25 cellular contexts compared by ENCODE assay signal in the genomic region with DNA sequence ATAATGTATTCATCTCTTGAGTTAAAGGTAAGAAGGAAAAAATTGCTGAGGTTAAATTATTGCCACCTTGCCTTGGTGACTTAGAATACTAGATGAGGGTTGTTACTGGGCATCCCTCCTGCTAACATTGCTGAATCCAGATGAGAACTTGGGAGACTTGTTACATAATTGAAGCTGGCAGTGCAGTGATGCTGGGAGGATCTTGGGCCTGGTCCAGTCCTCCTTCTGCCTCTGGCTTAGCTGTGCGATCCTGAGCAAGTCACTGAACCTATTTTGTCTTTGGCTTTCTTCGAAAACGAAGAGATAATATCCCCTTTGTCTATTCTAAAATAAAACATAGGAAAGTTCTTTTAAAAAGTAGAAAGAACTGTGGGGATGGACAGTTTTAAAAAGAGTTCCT.
A peak's percentile ranks its signal among the peaks of the same experiment; 100 is the strongest.
DNase-seq lines count a peak whose midpoint lies in the region; ATAC-seq and TF ChIP-seq lines count a peak whose summit lies in the region.
"Had no signal": no experiment of that assay in that cellular context is flagged by ENCODE, and none has a peak within 500 bp of the region (broad histone marks: within the 10 kb centered on the region; RNA-seq: fewer than 3 reads in every experiment).

No MANE protein-coding gene starts in this region.

- ATAC-seq in body of pancreas (peak; percentile 40), right cardiac atrium (peak; percentile 76 to 94), psoas muscle (peak; percentile 63 to 88 (median 81)), HG02938 (IDR thresholded peaks at IDR 0.05; ENCODE audit: unreplicated experiment) (no peak)
- ATAC-seq: A549 had no signal

- H3K4me1 Mint-ChIP-seq in activated CD4-positive, alpha-beta T cell treated with anti-CD3 and anti-CD28 coated beads, Interleukin-2, amount 10 ng/mL, durations not matched to agents 7 days and 5 days, result no peaks in the 10 kb centered on the region
- H3K4me1 Mint-ChIP-seq: nephron progenitor cell had no signal

- no peaks in the 10 kb centered on the region for H3K9me3 ChIP-seq in body of pancreas
- H3K9me3 ChIP-seq in right cardiac atrium (ENCODE audit: control insufficient read depth, low read length), result no peaks in the 10 kb centered on the region
- H3K9me3 ChIP-seq in psoas muscle, result no peaks in the 10 kb centered on the region
- H3K9me3 ChIP-seq: A549, esophagus squamous epithelium, upper lobe of left lung had no signal

- no peaks in the 10 kb centered on the region for H3K27me3 Mint-ChIP-seq in activated CD4-positive, alpha-beta T cell treated with anti-CD3 and anti-CD28 coated beads, Interleukin-2, amount 10 ng/mL, durations not matched to agents 7 days and 5 days

- CTCF ChIA-PET in activated CD4-positive, alpha-beta T cell treated with anti-CD3 and anti-CD28 coated beads, Interleukin-2, amount 10 ng/mL, durations not matched to agents 7 days and 5 days (lab: Charles Lee), result interaction anchor here (1.1 kb wide), 1 partner anchor 18 kb away, joined by 3 read pairs; no protein-coding TSS in a partner anchor

- no peak overlapping the region for H3K27ac Mint-ChIP-seq in activated CD4-positive, alpha-beta T cell treated with anti-CD3 and anti-CD28 coated beads, Interleukin-2, amount 10 ng/mL, durations not matched to agents 7 days and 5 days

- H3K4me3 ChIP-seq in AG10803 (ENCODE audit: low read length), result no peak overlapping the region
- H3K4me3 ChIP-seq in body of pancreas, result no peak overlapping the region
- H3K4me3 ChIP-seq in right cardiac atrium (ENCODE audit: low read length), result no peak overlapping the region
- no peak overlapping the region for H3K4me3 ChIP-seq in psoas muscle
- H3K4me3 ChIP-seq: A549, esophagus squamous epithelium, upper lobe of left lung had no signal

- H3K36me3 Mint-ChIP-seq in activated CD4-positive, alpha-beta T cell treated with anti-CD3 and anti-CD28 coated beads, Interleukin-2, amount 10 ng/mL, durations not matched to agents 7 days and 5 days (ENCODE audit: low read depth), result no peaks in the 10 kb centered on the region

- H3K4me1 ChIP-seq in body of pancreas (no peaks in the 10 kb centered on the region), right cardiac atrium (ENCODE audit: control insufficient read depth, insufficient read depth, low read length) (no peaks in the 10 kb centered on the region), psoas muscle (peaks cover 11% of the 10 kb centered on the region)
- H3K4me1 ChIP-seq: A549, upper lobe of left lung had no signal

- peak; percentile 16 for DNase-seq in AG10803 (ENCODE audit: low read depth)
- DNase-seq in body of pancreas, result peak; percentile 32 to 58 (median 45)
- DNase-seq in right cardiac atrium, result peak; percentile 59 to 90 (median 78)
- peak; percentile 45 to 76 for DNase-seq in psoas muscle
- no peak for DNase-seq in NCI-H1694 (lab: John Stamatoyannopoulos, UW)
- no peak for DNase-seq in stimulated activated CD4-positive, alpha-beta T cell treated with anti-CD3 and anti-CD28 coated beads, Interleukin-4, amount 100 ng/mL, for 24 hours
- no peak for DNase-seq in activated CD4-positive, alpha-beta T cell treated with anti-CD3 and anti-CD28 coated beads, Interleukin-2, amount 10 ng/mL, durations not matched to agents 7 days and 5 days
- DNase-seq: activated CD4-positive, alpha-beta T cell treated with anti-CD3 and anti-CD28 coated beads, Interleukin-2, amount 50 U/mL, for 1 hour; activated CD8-positive, alpha-beta memory T cell treated with anti-CD3 and anti-CD28 coated beads, Interleukin-2, amount 50 U/mL, for 48 hours; amygdala; effector CD4-positive, alpha-beta T cell; esophagus squamous epithelium; H7; islet precursor cell; mesendoderm; NCI-H1417 treated with DMSO at 0.1 percent for 48 hours; NCI-H2171; NCI-H69; nephron progenitor cell; SHP77; T-helper 1 cell; upper lobe of left lung had no signal

- no peaks in the 10 kb centered on the region for H3K36me3 ChIP-seq in body of pancreas (replicated peaks in 1 of 2; ENCODE audit: insufficient read depth in 1 of 2, low read depth in 2 of 2)
- H3K36me3 ChIP-seq in psoas muscle (ENCODE audit: insufficient read depth in 1 of 2, low read depth in 1 of 2), result no peaks in the 10 kb centered on the region
- H3K36me3 ChIP-seq: esophagus squamous epithelium, upper lobe of left lung had no signal

- intact Hi-C loops in body of pancreas (cut with DNase I), result no loop called here
- intact Hi-C loops in right cardiac atrium (cut with DNase I), result no loop called here
- intact Hi-C loops in psoas muscle (cut with DNase I), result loop anchor here in 1 of 2 donors (10.0 kb wide), 2 partner anchors 135 to 175 kb away; no protein-coding TSS in a partner anchor

- H3K4me3 Mint-ChIP-seq in activated CD4-positive, alpha-beta T cell treated with anti-CD3 and anti-CD28 coated beads, Interleukin-2, amount 10 ng/mL, durations not matched to agents 7 days and 5 days, result no peak overlapping the region
- H3K4me3 Mint-ChIP-seq: nephron progenitor cell had no signal

- TF ChIP-seq POLR2A in body of pancreas (IDR thresholded peaks at IDR 0.05), result no peak

- H3K9me3 Mint-ChIP-seq in activated CD4-positive, alpha-beta T cell treated with anti-CD3 and anti-CD28 coated beads, Interleukin-2, amount 10 ng/mL, durations not matched to agents 7 days and 5 days, result no peaks in the 10 kb centered on the region

- 52 to 54% methylated on average over 3 of the region's 3 CpGs for WGBS in body of pancreas, 2 donors
- WGBS in right cardiac atrium, result 43% methylated on average over 3 of the region's 3 CpGs
- 6 to 39% (median 15%) methylated on average over 3 of the region's 3 CpGs for WGBS in psoas muscle, 3 donors

- TF ChIP-seq CTCF in AG10803 (conservative IDR thresholded peaks at IDR 0.05; ENCODE audit: low read length) (no peak), body of pancreas (IDR thresholded peaks at IDR 0.05) (no peak), psoas muscle (IDR thresholded peaks at IDR 0.05) (no peak)

- H3K27ac ChIP-seq in body of pancreas (no peak overlapping the region), right cardiac atrium (ENCODE audit: low read length) (no peak overlapping the region), psoas muscle (peak overlapping the region; percentile 47)
- H3K27ac ChIP-seq: A549, C4-2B, esophagus squamous epithelium, upper lobe of left lung had no signal

- H3K27me3 ChIP-seq in body of pancreas (no peaks in the 10 kb centered on the region), right cardiac atrium (ENCODE audit: control insufficient read depth, insufficient read depth) (no peaks in the 10 kb centered on the region), psoas muscle (ENCODE audit: insufficient read depth in 3 of 3, low read length in 2 of 3) (no peaks in the 10 kb centered on the region)
- H3K27me3 ChIP-seq: esophagus squamous epithelium, upper lobe of left lung had no signal

- POLR2A ChIA-PET in activated CD4-positive, alpha-beta T cell treated with anti-CD3 and anti-CD28 coated beads, Interleukin-2, amount 10 ng/mL, durations not matched to agents 7 days and 5 days (lab: Charles Lee), result no interaction called here

Comparison
In these comparisons a context has a peak if more than half of its experiments do, and no peak if none do; other contexts are left out.
1. DNase-seq: peak in AG10803 (single experiment), body of pancreas (4 of 4), right cardiac atrium (3 of 3) and psoas muscle (2 of 2); none in NCI-H1694 (single experiment), stimulated activated CD4-positive, alpha-beta T cell treated with anti-CD3 and anti-CD28 coated beads, Interleukin-4, amount 100 ng/mL, for 24 hours (single experiment) and activated CD4-positive, alpha-beta T cell treated with anti-CD3 and anti-CD28 coated beads, Interleukin-2, amount 10 ng/mL, durations not matched to agents 7 days and 5 days (single experiment).